In genomic region chr5:106876298-106876622, GRCh38 we compare ENCODE assay signal across 14 cellular contexts.
DNase-seq lines count a peak whose midpoint lies in the region; ATAC-seq and TF ChIP-seq lines count a peak whose summit lies in the region.
"Had no signal": no experiment of that assay in that cellular context is flagged by ENCODE, and none has a peak within 500 bp of the region (broad histone marks: within the 10 kb centered on the region; RNA-seq: fewer than 3 reads in every experiment).

No MANE protein-coding gene starts in this region.

- H3K4me3 ChIP-seq in PC-3 (ENCODE audit: low read length), result no peak overlapping the region
- peak overlapping the region; percentile 18 for H3K4me3 ChIP-seq in endodermal cell (ENCODE audit: low read length)
- H3K4me3 ChIP-seq: A549, HAP-1 had no signal

- H3F3A ChIP-seq in PC-3 (ENCODE audit: low read length, unreplicated experiment), result no peaks in the 10 kb centered on the region

- CTCF ChIA-PET in PC-3 (lab: Charles Lee), result no interaction called here

- H2AFZ ChIP-seq in PC-3 (ENCODE audit: low read length), result peak overlapping the region; percentile 59; the same call in 1 of the 2 replicates

- H3K27me3 Mint-ChIP-seq in endodermal cell (ENCODE audit: insufficient read depth), result no peaks in the 10 kb centered on the region
- H3K27me3 Mint-ChIP-seq: CD4-positive, alpha-beta T cell had no signal

- no peak overlapping the region for H3K9ac ChIP-seq in PC-3 (ENCODE audit: low read length)
- no peak overlapping the region for H3K9ac ChIP-seq in endodermal cell (ENCODE audit: extremely low read depth, low read length, poor library complexity, severe bottlenecking)

- H3K9me3 Mint-ChIP-seq in endodermal cell, result peaks cover 11% of the 10 kb centered on the region

- H3K27ac Mint-ChIP-seq in endodermal cell, result no peak overlapping the region
- H3K27ac Mint-ChIP-seq: CD4-positive, alpha-beta T cell had no signal

- H3K4me2 ChIP-seq in PC-3 (ENCODE audit: low read length), result no peak overlapping the region
- H3K4me2 ChIP-seq: A549 had no signal

- WGBS in endodermal cell (ENCODE audit: insufficient coverage in 1 of 2, insufficient read length in 1 of 2), 2 experiments, result 92 to 93% methylated on average over 2 to 6 of the region's 6 CpGs

- H3K27ac ChIP-seq in PC-3 (ENCODE audit: low read length), result no peak overlapping the region
- H3K27ac ChIP-seq in endodermal cell (ENCODE audit: low read depth, low read length), result no peak overlapping the region
- H3K27ac ChIP-seq: 22Rv1, A549, C4-2B, HL-60 had no signal

- H3K9me3 ChIP-seq in PC-3 (ENCODE audit: low read length) (0 out of 2 replicates have a peak, but pooled peaks cover 5% of the 10 kb centered on the region), endodermal cell (ENCODE audit: control insufficient read depth, low read length) (peaks cover 13% of the 10 kb centered on the region)

- no peaks in the 10 kb centered on the region for H3K36me3 ChIP-seq in PC-3 (ENCODE audit: low read depth, low read length)
- no peaks in the 10 kb centered on the region for H3K36me3 ChIP-seq in endodermal cell (ENCODE audit: control insufficient read depth, insufficient read depth, low read length)
- H3K36me3 ChIP-seq: HAP-1 had no signal

- no peak for ATAC-seq in left ventricle myocardium superior
- no peak for ATAC-seq in PC-3
- ATAC-seq in GM21360 (IDR thresholded peaks at IDR 0.05; ENCODE audit: unreplicated experiment), result no peak
- no peak for ATAC-seq in HG03108 (IDR thresholded peaks at IDR 0.05; ENCODE audit: unreplicated experiment)

- intact Hi-C loops in cardiac septum (cut with DNase I), result no loop called here
- intact Hi-C loops in left ventricle myocardium superior (cut with micrococcal nuclease), result no loop called here
- intact Hi-C loops in PC-3 (cut with micrococcal nuclease), result no loop called here

- DNase-seq in cardiac septum (ENCODE audit: low spot score) (peak; percentile 66), left ventricle myocardium superior (no peak), PC-3 (no peak), endodermal cell (no peak), T-helper 2 cell (no peak)
- DNase-seq: CD4-positive, alpha-beta T cell had no signal

- POLR2A ChIA-PET in PC-3 (lab: Charles Lee; ENCODE audit: unreplicated experiment), result no interaction called here

- H3K4me3 Mint-ChIP-seq in endodermal cell, result no peak overlapping the region
- H3K4me3 Mint-ChIP-seq: CD4-positive, alpha-beta T cell had no signal

- H3K4me1 Mint-ChIP-seq in endodermal cell, result no peaks in the 10 kb centered on the region

- H3K79me2 ChIP-seq in PC-3 (ENCODE audit: low read length), result no peaks in the 10 kb centered on the region

- H3K9me2 ChIP-seq in PC-3 (replicated peaks; ENCODE audit: low read length), result no peaks in the 10 kb centered on the region

- H4K20me1 ChIP-seq in PC-3 (ENCODE audit: low read length), result no peaks in the 10 kb centered on the region

- peaks cover 13% of the 10 kb centered on the region for H3K4me1 ChIP-seq in PC-3 (ENCODE audit: insufficient read depth, low read length)
- no peaks in the 10 kb centered on the region for H3K4me1 ChIP-seq in endodermal cell (ENCODE audit: control insufficient read depth, insufficient read depth, low read length)
- H3K4me1 ChIP-seq: A549, Caco-2 had no signal

- H3K36me3 Mint-ChIP-seq in endodermal cell (ENCODE audit: low read depth), result no peaks in the 10 kb centered on the region

- H3K27me3 ChIP-seq in PC-3 (ENCODE audit: low read length), result no peaks in the 10 kb centered on the region
- no peaks in the 10 kb centered on the region for H3K27me3 ChIP-seq in endodermal cell (ENCODE audit: control insufficient read depth, insufficient read depth, low read length, poor library complexity, severe bottlenecking)

- TF ChIP-seq CTCF in PC-3 (conservative IDR thresholded peaks at IDR 0.05; ENCODE audit: low read depth, low read length) (no peak), endodermal cell (conservative IDR thresholded peaks at IDR 0.05) (no peak)

- BruUV-seq in PC-3 (replicated peaks; lab: Mats Ljungman, UMichigan), result no TSS peak
